Comparison of ENCODE assay signal across 32 cellular contexts in the genomic region with DNA sequence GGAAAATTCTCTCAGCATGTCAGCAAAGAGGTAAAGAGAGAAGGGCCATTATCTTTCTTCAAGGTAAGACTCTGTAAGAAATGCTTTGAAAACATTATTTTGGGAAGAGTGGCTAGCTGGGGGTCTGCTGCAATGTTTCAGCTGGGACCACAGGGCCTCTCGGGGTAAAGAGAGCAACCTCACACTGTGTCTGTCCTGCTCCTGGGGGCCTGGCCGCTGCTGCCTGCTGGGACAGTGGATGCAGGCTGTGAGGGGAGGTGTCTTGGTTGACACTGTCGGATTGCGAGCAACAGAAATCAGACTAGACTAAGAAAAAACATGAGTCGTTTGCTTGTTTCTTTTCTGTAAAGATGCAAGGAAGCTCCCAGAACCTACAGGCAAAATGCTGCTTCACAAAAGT.
"Had no signal": no experiment of that assay in that cellular context is flagged by ENCODE, and none has a peak within 500 bp of the region (broad histone marks: within the 10 kb centered on the region; RNA-seq: fewer than 3 reads in every experiment).

No MANE protein-coding gene starts in this region.

- H3K9me2 ChIP-seq: SK-N-SH had no signal

- H3K27ac ChIP-seq: SJSA1 had no signal

- H3K27ac Mint-ChIP-seq: activated CD4-positive, alpha-beta T cell treated with anti-CD3 and anti-CD28 coated beads for 36 hours; activated CD4-positive, alpha-beta T cell treated with anti-CD3 and anti-CD28 coated beads, Interleukin-2, amount 10 ng/mL, durations not matched to agents 7 days and 5 days; activated naive CD4-positive, alpha-beta T cell treated with anti-CD3 and anti-CD28 coated beads, Interleukin-2, amount 10 ng/mL, durations not matched to agents 7 days and 5 days; activated naive CD8-positive, alpha-beta T cell; activated naive CD8-positive, alpha-beta T cell treated with anti-CD3 and anti-CD28 coated beads, Interleukin-2, amount 50 U/mL, for 24 hours; activated T-helper 1 cell treated with anti-CD3 and anti-CD28 coated beads, Interleukin-12 subunit alpha, Interleukin-12 subunit beta, Interleukin-2, Interleukin-4 antibody, amounts not matched to agents 30 ng/mL and 10 ng/mL and 1 ng/mL, durations not matched to agents 14 hours and 24 hours and 36 hours; T-helper 1 cell treated with Interleukin-12 subunit alpha and Interleukin-12 subunit beta and Interleukin-4 antibody, amounts not matched to agents 30 μg/mL and 1 μg/mL, for 36 hours; T-helper 2 cell treated with Interferon-gamma antibody and Interleukin-4, amounts not matched to agents 5 μg/mL and 100 μg/mL, for 36 hours had no signal

- DNase-seq: activated CD4-positive, alpha-beta T cell treated with anti-CD3 and anti-CD28 coated beads for 36 hours; activated CD4-positive, alpha-beta T cell treated with anti-CD3 and anti-CD28 coated beads, Interleukin-2, amount 10 ng/mL, durations not matched to agents 7 days and 5 days; activated CD4-positive, alpha-beta T cell treated with anti-CD3 and anti-CD28 coated beads, Interleukin-2, amount 50 U/mL, for 48 hours; activated CD8-positive, alpha-beta memory T cell treated with anti-CD3 and anti-CD28 coated beads, Interleukin-2, amount 50 U/mL, for 4 hours; activated effector memory CD4-positive, alpha-beta T cell treated with Interleukin-2 at 50 U/mL for 16 hours; activated naive CD4-positive, alpha-beta T cell treated with anti-CD3 and anti-CD28 coated beads, Interleukin-2, amount 10 ng/mL, durations not matched to agents 7 days and 5 days; activated naive CD8-positive, alpha-beta T cell treated with anti-CD3 and anti-CD28 coated beads, Interleukin-2, amount 50 U/mL, for 24 hours; activated T-cell treated with anti-CD3 and anti-CD28 coated beads for 4 hours; activated T-cell treated with anti-CD3 and anti-CD28 coated beads, Interleukin-2, amount 50 U/mL, for 4 hours; anterior cingulate cortex; caudate nucleus; cerebellar nuclear complex; Kasumi-1; MG63; NCI-H1048; NCI-H1694; NCI-H1930; NCI-H2081 treated with DMSO at 0.1 percent for 48 hours; NCI-H226; NCI-H446 treated with DMSO at 0.1 percent for 48 hours; NCI-H524 treated with DMSO at 0.1 percent for 48 hours; OCI-M1; SHP77 treated with DMSO at 0.1 percent for 48 hours; SK-N-SH had no signal

- H3K4me1 ChIP-seq: SJSA1 had no signal

- ATAC-seq: activated CD4-positive, alpha-beta T cell treated with anti-CD3 and anti-CD28 coated beads for 36 hours; activated CD4-positive, CD25-positive, alpha-beta regulatory T cell treated with anti-CD3 and anti-CD28 coated beads, Interleukin-2, amount 50 U/mL, for 24 hours; activated naive CD8-positive, alpha-beta T cell treated with anti-CD3 and anti-CD28 coated beads, Interleukin-2, amount 50 U/mL, for 24 hours; activated T-cell treated with anti-CD3 and anti-CD28 coated beads, Interleukin-2, amount 50 U/mL, for 4 hours; Panc1 had no signal

- H3K9me3 ChIP-seq: MG63, SJSA1, SK-N-SH had no signal

- H3K4me3 Mint-ChIP-seq: activated CD4-positive, alpha-beta T cell treated with anti-CD3 and anti-CD28 coated beads for 36 hours; activated CD4-positive, alpha-beta T cell treated with anti-CD3 and anti-CD28 coated beads, Interleukin-2, amount 10 ng/mL, durations not matched to agents 7 days and 5 days; activated naive CD4-positive, alpha-beta T cell treated with anti-CD3 and anti-CD28 coated beads, Interleukin-2, amount 10 ng/mL, durations not matched to agents 7 days and 5 days; activated naive CD8-positive, alpha-beta T cell; activated naive CD8-positive, alpha-beta T cell treated with anti-CD3 and anti-CD28 coated beads, Interleukin-2, amount 50 U/mL, for 24 hours; activated T-cell treated with anti-CD3 and anti-CD28 coated beads, Interleukin-2, amount 50 U/mL, for 4 hours; activated T-helper 1 cell treated with anti-CD3 and anti-CD28 coated beads, Interleukin-12 subunit alpha, Interleukin-12 subunit beta, Interleukin-2, Interleukin-4 antibody, amounts not matched to agents 30 ng/mL and 10 ng/mL and 1 ng/mL, durations not matched to agents 14 hours and 24 hours and 36 hours; T-helper 1 cell treated with Interleukin-12 subunit alpha and Interleukin-12 subunit beta and Interleukin-4 antibody, amounts not matched to agents 30 μg/mL and 1 μg/mL, for 36 hours; T-helper 2 cell treated with Interferon-gamma antibody and Interleukin-4, amounts not matched to agents 5 μg/mL and 100 μg/mL, for 36 hours had no signal

- H3K4me3 ChIP-seq: MG63, SJSA1 had no signal

- H3K4me1 Mint-ChIP-seq: activated CD4-positive, alpha-beta T cell treated with anti-CD3 and anti-CD28 coated beads for 36 hours; activated CD4-positive, alpha-beta T cell treated with anti-CD3 and anti-CD28 coated beads, Interleukin-2, amount 10 ng/mL, durations not matched to agents 7 days and 5 days; activated naive CD4-positive, alpha-beta T cell treated with anti-CD3 and anti-CD28 coated beads, Interleukin-2, amount 10 ng/mL, durations not matched to agents 7 days and 5 days; activated naive CD8-positive, alpha-beta T cell treated with anti-CD3 and anti-CD28 coated beads, Interleukin-2, amount 50 U/mL, for 24 hours had no signal

- H3K36me3 ChIP-seq: MG63, SJSA1 had no signal

- H3K4me2 ChIP-seq: SK-N-SH had no signal

- H3K36me3 Mint-ChIP-seq: activated naive CD4-positive, alpha-beta T cell treated with anti-CD3 and anti-CD28 coated beads, Interleukin-2, amount 10 ng/mL, durations not matched to agents 7 days and 5 days; activated naive CD8-positive, alpha-beta T cell; brain had no signal

- H3K9me3 Mint-ChIP-seq: activated CD4-positive, alpha-beta T cell treated with anti-CD3 and anti-CD28 coated beads, Interleukin-2, amount 10 ng/mL, durations not matched to agents 7 days and 5 days; activated naive CD4-positive, alpha-beta T cell treated with anti-CD3 and anti-CD28 coated beads, Interleukin-2, amount 10 ng/mL, durations not matched to agents 7 days and 5 days; activated naive CD8-positive, alpha-beta T cell treated with anti-CD3 and anti-CD28 coated beads, Interleukin-2, amount 50 U/mL, for 24 hours; activated T-cell treated with anti-CD3 and anti-CD28 coated beads, Interleukin-2, amount 50 U/mL, for 4 hours; activated T-helper 1 cell treated with anti-CD3 and anti-CD28 coated beads, Interleukin-12 subunit alpha, Interleukin-12 subunit beta, Interleukin-2, Interleukin-4 antibody, amounts not matched to agents 30 ng/mL and 10 ng/mL and 1 ng/mL, durations not matched to agents 14 hours and 24 hours and 36 hours; T-helper 1 cell treated with Interleukin-12 subunit alpha and Interleukin-12 subunit beta and Interleukin-4 antibody, amounts not matched to agents 30 μg/mL and 1 μg/mL, for 36 hours; T-helper 2 cell treated with Interferon-gamma antibody and Interleukin-4, amounts not matched to agents 5 μg/mL and 100 μg/mL, for 36 hours had no signal
